11 cellular contexts compared by ENCODE assay signal in genomic region chr4:72525938-72526337, GRCh38. TPM values are rescaled to one million over a fixed set of nuclear protein-coding genes. Genes with fewer than 3 reads are reported as not detected.
DNase-seq lines count a peak whose midpoint lies in the region; ATAC-seq and TF ChIP-seq lines count a peak whose summit lies in the region.
"Had no signal": no experiment of that assay in that cellular context is flagged by ENCODE, and none has a peak within 500 bp of the region (broad histone marks: within the 10 kb centered on the region; RNA-seq: fewer than 3 reads in every experiment).

No MANE protein-coding gene starts in this region.

- H3K27ac Mint-ChIP-seq in activated naive CD4-positive, alpha-beta T cell treated with anti-CD3 and anti-CD28 coated beads for 36 hours = no peak overlapping the region

- ATAC-seq in left lobe of liver = peak; percentile 33
- ATAC-seq: K562 had no signal

- TF ChIP-seq POLR2A in thyroid gland (IDR thresholded peaks at IDR 0.05) = no peak

- H3K4me1 ChIP-seq in thyroid gland = peaks cover 0 to 8% of the 10 kb centered on the region in 2 donors

- H3K4me3 Mint-ChIP-seq in activated naive CD4-positive, alpha-beta T cell treated with anti-CD3 and anti-CD28 coated beads for 36 hours = no peak overlapping the region

- H3K4me1 Mint-ChIP-seq in activated naive CD4-positive, alpha-beta T cell treated with anti-CD3 and anti-CD28 coated beads for 36 hours (ENCODE audit: low read depth) = no peaks in the 10 kb centered on the region

- no peak overlapping the region for H3K27ac ChIP-seq in thyroid gland

- H3K36me3 ChIP-seq in thyroid gland = no peaks in the 10 kb centered on the region

- H3K36me3 Mint-ChIP-seq in activated naive CD4-positive, alpha-beta T cell treated with anti-CD3 and anti-CD28 coated beads for 36 hours (ENCODE audit: low read depth) = no peaks in the 10 kb centered on the region

- intact Hi-C loops in thyroid gland (cut with DNase I) = no loop called here
- intact Hi-C loops in activated naive CD4-positive, alpha-beta T cell treated with anti-CD3 and anti-CD28 coated beads for 36 hours (cut with micrococcal nuclease) = no loop called here

- no peaks in the 10 kb centered on the region for H3K9me3 Mint-ChIP-seq in activated naive CD4-positive, alpha-beta T cell treated with anti-CD3 and anti-CD28 coated beads for 36 hours

- no peak overlapping the region for H3K4me3 ChIP-seq in thyroid gland (replicated peaks in 1 of 3)
- H3K4me3 ChIP-seq: K562 had no signal

- DNase-seq in NCI-H226 (peak; percentile 90), dermis microvascular lymphatic vessel endothelial cell (ENCODE audit: low read depth in 2 of 2) (peak; percentile 49 to 80), left lobe of liver (ENCODE audit: low spot score) (no peak), thyroid gland (peak; percentile 68 to 77), cortex of kidney (lab: John Stamatoyannopoulos, UW) (no peak), NCI-H1436 treated with DMSO at 0.1 percent for 48 hours (lab: John Stamatoyannopoulos, UW) (no peak)
- no peak for DNase-seq in activated naive CD4-positive, alpha-beta T cell treated with anti-CD3 and anti-CD28 coated beads for 36 hours
- DNase-seq: activated CD4-positive, alpha-beta T cell treated with anti-CD3 and anti-CD28 coated beads, Interleukin-2, amount 50 U/mL, for 1 hour; activated naive CD4-positive, alpha-beta T cell treated with anti-CD3 and anti-CD28 coated beads, Interleukin-2, amount 50 U/mL, for 16 hours; NCI-H345 had no signal

- CTCF ChIA-PET in activated naive CD4-positive, alpha-beta T cell treated with anti-CD3 and anti-CD28 coated beads for 36 hours (lab: Charles Lee) = interaction anchor here (0.7 kb wide), 1 partner anchor 199 kb away, joined by 3 read pairs; no protein-coding TSS in a partner anchor

- WGBS in thyroid gland, 2 donors = 0 to 17% methylated on average over 2 of the region's 2 CpGs

- H3K27me3 ChIP-seq in thyroid gland = no peaks in the 10 kb centered on the region

- H3K27me3 Mint-ChIP-seq in activated naive CD4-positive, alpha-beta T cell treated with anti-CD3 and anti-CD28 coated beads for 36 hours (ENCODE audit: low read depth) = peaks cover 3% of the 10 kb centered on the region

- no peak for TF ChIP-seq CTCF in thyroid gland (IDR thresholded peaks at IDR 0.05)

- no peaks in the 10 kb centered on the region for H3K9me3 ChIP-seq in thyroid gland

RNA-seq across cellular contexts. Expression of gene ADAMTS3, which starts 43.1 kb away (rescaled TPM):
- 0.63 and 0.90 TPM in 2 replicates for total RNA-seq in dermis microvascular lymphatic vessel endothelial cell
- 0.35 TPM for total RNA-seq in left lobe of liver
- 1 to 10 TPM; 3.8 to 5.3 (median 4.5) TPM for total RNA-seq in thyroid gland
- total RNA-seq in activated naive CD4-positive, alpha-beta T cell treated with anti-CD3 and anti-CD28 coated beads for 36 hours = not detected

Comparison
In these comparisons a context has a peak if more than half of its experiments do, and no peak if none do; other contexts are left out.
1. DNase-seq: peak in NCI-H226 (single experiment), dermis microvascular lymphatic vessel endothelial cell (2 of 2) and thyroid gland (2 of 2); none in left lobe of liver (single experiment), cortex of kidney (single experiment), NCI-H1436 treated with DMSO at 0.1 percent for 48 hours (single experiment) and activated naive CD4-positive, alpha-beta T cell treated with anti-CD3 and anti-CD28 coated beads for 36 hours (single experiment).